In the genomic region with DNA sequence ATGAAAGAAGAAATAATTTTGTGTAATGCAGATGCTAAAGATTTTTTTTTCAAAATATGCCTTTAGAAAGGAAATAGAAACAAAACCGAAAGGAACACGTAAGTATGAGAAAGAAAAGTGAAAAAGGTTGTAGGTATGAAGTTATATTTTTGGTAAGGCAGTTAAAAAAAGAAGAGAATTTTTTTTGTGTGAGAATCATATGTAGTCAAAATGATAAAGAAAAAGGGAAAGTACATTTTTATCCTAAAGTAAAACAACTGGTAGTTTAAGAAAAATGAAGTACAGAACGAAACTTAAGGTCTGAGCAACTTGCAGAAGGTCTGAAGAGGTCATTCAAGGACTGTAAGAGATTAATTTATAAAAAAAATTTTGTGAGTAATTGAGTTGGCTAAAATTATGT, we compare ENCODE assay signal across 1 cellular context.
TF ChIP-seq lines count a peak whose summit lies in the region.

No MANE protein-coding gene starts in this region.

TF ChIP-seq in GM12878, 131 proteins besides CTCF, POLR2A, EP300 and RAD21 (continued from another document and continues in another):
- TF ChIP-seq SP1 (IDR thresholded peaks at IDR 0.05; ENCODE audit: low read depth, low read length) (no peak), CREB1 (IDR thresholded peaks at IDR 0.05; ENCODE audit: low read depth) (no peak), NFXL1 (IDR thresholded peaks at IDR 0.05; ENCODE audit: borderline replicate concordance) (no peak), IKZF1 (conservative IDR thresholded peaks at IDR 0.05) (no peak), RB1 (IDR thresholded peaks at IDR 0.05; ENCODE audit: borderline replicate concordance) (no peak), TARDBP (IDR thresholded peaks at IDR 0.05; ENCODE audit: borderline replicate concordance) (no peak), MTA2 (IDR thresholded peaks at IDR 0.05; ENCODE audit: low read depth) (no peak), EGR1 (IDR thresholded peaks at IDR 0.05; ENCODE audit: borderline replicate concordance in 1 of 2, low read depth in 2 of 2, low read length in 2 of 2) (no peak), NR2F1 (conservative IDR thresholded peaks at IDR 0.05) (no peak), SMC3 (IDR thresholded peaks at IDR 0.05; ENCODE audit: borderline replicate concordance, low read length) (no peak), ZNF207 (IDR thresholded peaks at IDR 0.05; ENCODE audit: borderline replicate concordance) (no peak), TCF12 (IDR thresholded peaks at IDR 0.05; ENCODE audit: low read depth, low read length) (no peak), POLR2AphosphoS5 (IDR thresholded peaks at IDR 0.05; ENCODE audit: low read length) (no peak), EED (IDR thresholded peaks at IDR 0.05; ENCODE audit: low read depth) (no peak), ZNF274 (IDR thresholded peaks at IDR 0.05; ENCODE audit: insufficient read depth, insufficient read length) (no peak), LARP7 (IDR thresholded peaks at IDR 0.05) (no peak), NBN (IDR thresholded peaks at IDR 0.05) (no peak), SMARCA5 (IDR thresholded peaks at IDR 0.05) (no peak), KAT2A (conservative IDR thresholded peaks at IDR 0.05; ENCODE audit: control insufficient read depth, low read depth, low read length) (no peak)
- TF ChIP-seq, protein P1, sequence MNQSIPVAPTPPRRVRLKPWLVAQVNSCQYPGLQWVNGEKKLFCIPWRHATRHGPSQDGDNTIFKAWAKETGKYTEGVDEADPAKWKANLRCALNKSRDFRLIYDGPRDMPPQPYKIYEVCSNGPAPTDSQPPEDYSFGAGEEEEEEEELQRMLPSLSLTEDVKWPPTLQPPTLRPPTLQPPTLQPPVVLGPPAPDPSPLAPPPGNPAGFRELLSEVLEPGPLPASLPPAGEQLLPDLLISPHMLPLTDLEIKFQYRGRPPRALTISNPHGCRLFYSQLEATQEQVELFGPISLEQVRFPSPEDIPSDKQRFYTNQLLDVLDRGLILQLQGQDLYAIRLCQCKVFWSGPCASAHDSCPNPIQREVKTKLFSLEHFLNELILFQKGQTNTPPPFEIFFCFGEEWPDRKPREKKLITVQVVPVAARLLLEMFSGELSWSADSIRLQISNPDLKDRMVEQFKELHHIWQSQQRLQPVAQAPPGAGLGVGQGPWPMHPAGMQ (IDR thresholded peaks at IDR 0.05; ENCODE audit: borderline replicate concordance), result no peak
- TF ChIP-seq, protein P2, sequence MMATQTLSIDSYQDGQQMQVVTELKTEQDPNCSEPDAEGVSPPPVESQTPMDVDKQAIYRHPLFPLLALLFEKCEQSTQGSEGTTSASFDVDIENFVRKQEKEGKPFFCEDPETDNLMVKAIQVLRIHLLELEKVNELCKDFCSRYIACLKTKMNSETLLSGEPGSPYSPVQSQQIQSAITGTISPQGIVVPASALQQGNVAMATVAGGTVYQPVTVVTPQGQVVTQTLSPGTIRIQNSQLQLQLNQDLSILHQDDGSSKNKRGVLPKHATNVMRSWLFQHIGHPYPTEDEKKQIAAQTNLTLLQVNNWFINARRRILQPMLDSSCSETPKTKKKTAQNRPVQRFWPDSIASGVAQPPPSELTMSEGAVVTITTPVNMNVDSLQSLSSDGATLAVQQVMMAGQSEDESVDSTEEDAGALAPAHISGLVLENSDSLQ (IDR thresholded peaks at IDR 0.05), result no peak
- TF ChIP-seq, protein P3, sequence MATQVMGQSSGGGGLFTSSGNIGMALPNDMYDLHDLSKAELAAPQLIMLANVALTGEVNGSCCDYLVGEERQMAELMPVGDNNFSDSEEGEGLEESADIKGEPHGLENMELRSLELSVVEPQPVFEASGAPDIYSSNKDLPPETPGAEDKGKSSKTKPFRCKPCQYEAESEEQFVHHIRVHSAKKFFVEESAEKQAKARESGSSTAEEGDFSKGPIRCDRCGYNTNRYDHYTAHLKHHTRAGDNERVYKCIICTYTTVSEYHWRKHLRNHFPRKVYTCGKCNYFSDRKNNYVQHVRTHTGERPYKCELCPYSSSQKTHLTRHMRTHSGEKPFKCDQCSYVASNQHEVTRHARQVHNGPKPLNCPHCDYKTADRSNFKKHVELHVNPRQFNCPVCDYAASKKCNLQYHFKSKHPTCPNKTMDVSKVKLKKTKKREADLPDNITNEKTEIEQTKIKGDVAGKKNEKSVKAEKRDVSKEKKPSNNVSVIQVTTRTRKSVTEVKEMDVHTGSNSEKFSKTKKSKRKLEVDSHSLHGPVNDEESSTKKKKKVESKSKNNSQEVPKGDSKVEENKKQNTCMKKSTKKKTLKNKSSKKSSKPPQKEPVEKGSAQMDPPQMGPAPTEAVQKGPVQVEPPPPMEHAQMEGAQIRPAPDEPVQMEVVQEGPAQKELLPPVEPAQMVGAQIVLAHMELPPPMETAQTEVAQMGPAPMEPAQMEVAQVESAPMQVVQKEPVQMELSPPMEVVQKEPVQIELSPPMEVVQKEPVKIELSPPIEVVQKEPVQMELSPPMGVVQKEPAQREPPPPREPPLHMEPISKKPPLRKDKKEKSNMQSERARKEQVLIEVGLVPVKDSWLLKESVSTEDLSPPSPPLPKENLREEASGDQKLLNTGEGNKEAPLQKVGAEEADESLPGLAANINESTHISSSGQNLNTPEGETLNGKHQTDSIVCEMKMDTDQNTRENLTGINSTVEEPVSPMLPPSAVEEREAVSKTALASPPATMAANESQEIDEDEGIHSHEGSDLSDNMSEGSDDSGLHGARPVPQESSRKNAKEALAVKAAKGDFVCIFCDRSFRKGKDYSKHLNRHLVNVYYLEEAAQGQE (IDR thresholded peaks at IDR 0.05; ENCODE audit: low read depth, low read length), result no peak
- TF ChIP-seq, protein P4, sequence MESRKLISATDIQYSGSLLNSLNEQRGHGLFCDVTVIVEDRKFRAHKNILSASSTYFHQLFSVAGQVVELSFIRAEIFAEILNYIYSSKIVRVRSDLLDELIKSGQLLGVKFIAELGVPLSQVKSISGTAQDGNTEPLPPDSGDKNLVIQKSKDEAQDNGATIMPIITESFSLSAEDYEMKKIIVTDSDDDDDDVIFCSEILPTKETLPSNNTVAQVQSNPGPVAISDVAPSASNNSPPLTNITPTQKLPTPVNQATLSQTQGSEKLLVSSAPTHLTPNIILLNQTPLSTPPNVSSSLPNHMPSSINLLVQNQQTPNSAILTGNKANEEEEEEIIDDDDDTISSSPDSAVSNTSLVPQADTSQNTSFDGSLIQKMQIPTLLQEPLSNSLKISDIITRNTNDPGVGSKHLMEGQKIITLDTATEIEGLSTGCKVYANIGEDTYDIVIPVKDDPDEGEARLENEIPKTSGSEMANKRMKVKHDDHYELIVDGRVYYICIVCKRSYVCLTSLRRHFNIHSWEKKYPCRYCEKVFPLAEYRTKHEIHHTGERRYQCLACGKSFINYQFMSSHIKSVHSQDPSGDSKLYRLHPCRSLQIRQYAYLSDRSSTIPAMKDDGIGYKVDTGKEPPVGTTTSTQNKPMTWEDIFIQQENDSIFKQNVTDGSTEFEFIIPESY (IDR thresholded peaks at IDR 0.05), result no peak
- TF ChIP-seq, protein P5, sequence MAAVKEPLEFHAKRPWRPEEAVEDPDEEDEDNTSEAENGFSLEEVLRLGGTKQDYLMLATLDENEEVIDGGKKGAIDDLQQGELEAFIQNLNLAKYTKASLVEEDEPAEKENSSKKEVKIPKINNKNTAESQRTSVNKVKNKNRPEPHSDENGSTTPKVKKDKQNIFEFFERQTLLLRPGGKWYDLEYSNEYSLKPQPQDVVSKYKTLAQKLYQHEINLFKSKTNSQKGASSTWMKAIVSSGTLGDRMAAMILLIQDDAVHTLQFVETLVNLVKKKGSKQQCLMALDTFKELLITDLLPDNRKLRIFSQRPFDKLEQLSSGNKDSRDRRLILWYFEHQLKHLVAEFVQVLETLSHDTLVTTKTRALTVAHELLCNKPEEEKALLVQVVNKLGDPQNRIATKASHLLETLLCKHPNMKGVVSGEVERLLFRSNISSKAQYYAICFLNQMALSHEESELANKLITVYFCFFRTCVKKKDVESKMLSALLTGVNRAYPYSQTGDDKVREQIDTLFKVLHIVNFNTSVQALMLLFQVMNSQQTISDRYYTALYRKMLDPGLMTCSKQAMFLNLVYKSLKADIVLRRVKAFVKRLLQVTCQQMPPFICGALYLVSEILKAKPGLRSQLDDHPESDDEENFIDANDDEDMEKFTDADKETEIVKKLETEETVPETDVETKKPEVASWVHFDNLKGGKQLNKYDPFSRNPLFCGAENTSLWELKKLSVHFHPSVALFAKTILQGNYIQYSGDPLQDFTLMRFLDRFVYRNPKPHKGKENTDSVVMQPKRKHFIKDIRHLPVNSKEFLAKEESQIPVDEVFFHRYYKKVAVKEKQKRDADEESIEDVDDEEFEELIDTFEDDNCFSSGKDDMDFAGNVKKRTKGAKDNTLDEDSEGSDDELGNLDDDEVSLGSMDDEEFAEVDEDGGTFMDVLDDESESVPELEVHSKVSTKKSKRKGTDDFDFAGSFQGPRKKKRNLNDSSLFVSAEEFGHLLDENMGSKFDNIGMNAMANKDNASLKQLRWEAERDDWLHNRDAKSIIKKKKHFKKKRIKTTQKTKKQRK (IDR thresholded peaks at IDR 0.05; ENCODE audit: low read depth, low read length), result no peak
- TF ChIP-seq, protein P6, sequence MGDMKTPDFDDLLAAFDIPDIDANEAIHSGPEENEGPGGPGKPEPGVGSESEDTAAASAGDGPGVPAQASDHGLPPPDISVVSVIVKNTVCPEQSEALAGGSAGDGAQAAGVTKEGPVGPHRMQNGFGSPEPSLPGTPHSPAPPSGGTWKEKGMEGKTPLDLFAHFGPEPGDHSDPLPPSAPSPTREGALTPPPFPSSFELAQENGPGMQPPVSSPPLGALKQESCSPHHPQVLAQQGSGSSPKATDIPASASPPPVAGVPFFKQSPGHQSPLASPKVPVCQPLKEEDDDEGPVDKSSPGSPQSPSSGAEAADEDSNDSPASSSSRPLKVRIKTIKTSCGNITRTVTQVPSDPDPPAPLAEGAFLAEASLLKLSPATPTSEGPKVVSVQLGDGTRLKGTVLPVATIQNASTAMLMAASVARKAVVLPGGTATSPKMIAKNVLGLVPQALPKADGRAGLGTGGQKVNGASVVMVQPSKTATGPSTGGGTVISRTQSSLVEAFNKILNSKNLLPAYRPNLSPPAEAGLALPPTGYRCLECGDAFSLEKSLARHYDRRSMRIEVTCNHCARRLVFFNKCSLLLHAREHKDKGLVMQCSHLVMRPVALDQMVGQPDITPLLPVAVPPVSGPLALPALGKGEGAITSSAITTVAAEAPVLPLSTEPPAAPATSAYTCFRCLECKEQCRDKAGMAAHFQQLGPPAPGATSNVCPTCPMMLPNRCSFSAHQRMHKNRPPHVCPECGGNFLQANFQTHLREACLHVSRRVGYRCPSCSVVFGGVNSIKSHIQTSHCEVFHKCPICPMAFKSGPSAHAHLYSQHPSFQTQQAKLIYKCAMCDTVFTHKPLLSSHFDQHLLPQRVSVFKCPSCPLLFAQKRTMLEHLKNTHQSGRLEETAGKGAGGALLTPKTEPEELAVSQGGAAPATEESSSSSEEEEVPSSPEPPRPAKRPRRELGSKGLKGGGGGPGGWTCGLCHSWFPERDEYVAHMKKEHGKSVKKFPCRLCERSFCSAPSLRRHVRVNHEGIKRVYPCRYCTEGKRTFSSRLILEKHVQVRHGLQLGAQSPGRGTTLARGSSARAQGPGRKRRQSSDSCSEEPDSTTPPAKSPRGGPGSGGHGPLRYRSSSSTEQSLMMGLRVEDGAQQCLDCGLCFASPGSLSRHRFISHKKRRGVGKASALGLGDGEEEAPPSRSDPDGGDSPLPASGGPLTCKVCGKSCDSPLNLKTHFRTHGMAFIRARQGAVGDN (IDR thresholded peaks at IDR 0.05), result no peak
- TF ChIP-seq, protein P7, sequence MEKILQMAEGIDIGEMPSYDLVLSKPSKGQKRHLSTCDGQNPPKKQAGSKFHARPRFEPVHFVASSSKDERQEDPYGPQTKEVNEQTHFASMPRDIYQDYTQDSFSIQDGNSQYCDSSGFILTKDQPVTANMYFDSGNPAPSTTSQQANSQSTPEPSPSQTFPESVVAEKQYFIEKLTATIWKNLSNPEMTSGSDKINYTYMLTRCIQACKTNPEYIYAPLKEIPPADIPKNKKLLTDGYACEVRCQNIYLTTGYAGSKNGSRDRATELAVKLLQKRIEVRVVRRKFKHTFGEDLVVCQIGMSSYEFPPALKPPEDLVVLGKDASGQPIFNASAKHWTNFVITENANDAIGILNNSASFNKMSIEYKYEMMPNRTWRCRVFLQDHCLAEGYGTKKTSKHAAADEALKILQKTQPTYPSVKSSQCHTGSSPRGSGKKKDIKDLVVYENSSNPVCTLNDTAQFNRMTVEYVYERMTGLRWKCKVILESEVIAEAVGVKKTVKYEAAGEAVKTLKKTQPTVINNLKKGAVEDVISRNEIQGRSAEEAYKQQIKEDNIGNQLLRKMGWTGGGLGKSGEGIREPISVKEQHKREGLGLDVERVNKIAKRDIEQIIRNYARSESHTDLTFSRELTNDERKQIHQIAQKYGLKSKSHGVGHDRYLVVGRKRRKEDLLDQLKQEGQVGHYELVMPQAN (conservative IDR thresholded peaks at IDR 0.05), result no peak
- TF ChIP-seq, protein P8, sequence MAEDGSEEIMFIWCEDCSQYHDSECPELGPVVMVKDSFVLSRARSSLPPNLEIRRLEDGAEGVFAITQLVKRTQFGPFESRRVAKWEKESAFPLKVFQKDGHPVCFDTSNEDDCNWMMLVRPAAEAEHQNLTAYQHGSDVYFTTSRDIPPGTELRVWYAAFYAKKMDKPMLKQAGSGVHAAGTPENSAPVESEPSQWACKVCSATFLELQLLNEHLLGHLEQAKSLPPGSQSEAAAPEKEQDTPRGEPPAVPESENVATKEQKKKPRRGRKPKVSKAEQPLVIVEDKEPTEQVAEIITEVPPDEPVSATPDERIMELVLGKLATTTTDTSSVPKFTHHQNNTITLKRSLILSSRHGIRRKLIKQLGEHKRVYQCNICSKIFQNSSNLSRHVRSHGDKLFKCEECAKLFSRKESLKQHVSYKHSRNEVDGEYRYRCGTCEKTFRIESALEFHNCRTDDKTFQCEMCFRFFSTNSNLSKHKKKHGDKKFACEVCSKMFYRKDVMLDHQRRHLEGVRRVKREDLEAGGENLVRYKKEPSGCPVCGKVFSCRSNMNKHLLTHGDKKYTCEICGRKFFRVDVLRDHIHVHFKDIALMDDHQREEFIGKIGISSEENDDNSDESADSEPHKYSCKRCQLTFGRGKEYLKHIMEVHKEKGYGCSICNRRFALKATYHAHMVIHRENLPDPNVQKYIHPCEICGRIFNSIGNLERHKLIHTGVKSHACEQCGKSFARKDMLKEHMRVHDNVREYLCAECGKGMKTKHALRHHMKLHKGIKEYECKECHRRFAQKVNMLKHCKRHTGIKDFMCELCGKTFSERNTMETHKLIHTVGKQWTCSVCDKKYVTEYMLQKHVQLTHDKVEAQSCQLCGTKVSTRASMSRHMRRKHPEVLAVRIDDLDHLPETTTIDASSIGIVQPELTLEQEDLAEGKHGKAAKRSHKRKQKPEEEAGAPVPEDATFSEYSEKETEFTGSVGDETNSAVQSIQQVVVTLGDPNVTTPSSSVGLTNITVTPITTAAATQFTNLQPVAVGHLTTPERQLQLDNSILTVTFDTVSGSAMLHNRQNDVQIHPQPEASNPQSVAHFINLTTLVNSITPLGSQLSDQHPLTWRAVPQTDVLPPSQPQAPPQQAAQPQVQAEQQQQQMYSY (CRISPR knock-in tag; IDR thresholded peaks at IDR 0.05), result no peak
